Comparison of ENCODE assay signal across 9 cellular contexts in the genomic region with DNA sequence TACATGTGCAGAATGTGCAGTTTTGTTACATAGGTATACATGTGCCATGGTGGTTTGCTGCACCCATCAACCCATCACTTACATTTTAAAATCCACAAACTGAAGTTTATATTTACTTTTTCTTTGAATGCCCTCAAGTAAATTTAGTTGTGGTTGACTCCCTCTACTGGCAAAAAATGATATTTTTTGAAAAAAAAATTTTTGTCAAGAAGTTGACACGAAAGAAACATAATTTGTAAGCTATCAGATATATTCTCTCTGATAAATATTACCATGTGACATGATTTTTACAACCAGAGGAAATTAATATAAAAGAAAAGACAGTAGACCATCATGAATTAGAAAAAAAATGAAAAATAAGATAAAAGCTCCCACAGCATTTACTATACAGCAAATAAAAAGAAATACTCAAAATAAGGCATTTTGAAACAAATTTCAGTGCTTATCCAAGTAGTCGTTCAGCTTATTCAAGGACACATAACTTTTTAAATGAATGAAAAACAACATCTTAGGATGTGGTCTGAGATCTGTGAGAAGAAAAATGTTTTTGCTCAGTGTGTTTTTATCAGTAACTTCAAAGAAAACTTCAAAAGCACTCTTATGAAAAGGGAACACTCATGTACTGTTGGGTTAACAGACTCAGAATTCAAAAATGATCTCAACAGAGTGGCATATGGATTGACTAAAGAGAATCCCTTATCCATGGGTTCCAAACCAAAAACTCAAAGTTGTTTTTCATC. TPM values are rescaled to one million over a fixed set of nuclear protein-coding genes. Genes with fewer than 3 reads are reported as not detected.
A peak's percentile ranks its signal among the peaks of the same experiment; 100 is the strongest.
DNase-seq lines count a peak whose midpoint lies in the region; ATAC-seq and TF ChIP-seq lines count a peak whose summit lies in the region.
"Had no signal": no experiment of that assay in that cellular context is flagged by ENCODE, and none has a peak within 500 bp of the region (broad histone marks: within the 10 kb centered on the region; RNA-seq: fewer than 3 reads in every experiment).

No MANE protein-coding gene starts in this region.

- no peak overlapping the region for H3K4me3 ChIP-seq in A673 (ENCODE audit: low read depth, low read length, poor library complexity, severe bottlenecking)
- no peak overlapping the region for H3K4me3 ChIP-seq in DND-41 (ENCODE audit: low read depth in 1 of 2, low read length in 2 of 2)
- H3K4me3 ChIP-seq in fibroblast of mammary gland (ENCODE audit: control insufficient read depth, low read depth, low read length): no peak overlapping the region

- H3K9me3 ChIP-seq in A673 (ENCODE audit: low read depth, low read length, poor library complexity, severe bottlenecking): no peaks in the 10 kb centered on the region
- H3K9me3 ChIP-seq in DND-41 (ENCODE audit: insufficient read depth, low read length, severe bottlenecking): no peaks in the 10 kb centered on the region

- H3K79me2 ChIP-seq in DND-41 (ENCODE audit: insufficient read depth, low read length): no peaks in the 10 kb centered on the region

- H3K9ac ChIP-seq in DND-41 (ENCODE audit: low read depth, low read length): no peak overlapping the region

- H3K27ac ChIP-seq in A673 (ENCODE audit: low read depth, low read length, poor library complexity, severe bottlenecking): no peak overlapping the region
- H3K27ac ChIP-seq in DND-41 (ENCODE audit: low read length): no peak overlapping the region

- H3K4me1 ChIP-seq in A673 (ENCODE audit: insufficient read depth, low read length, poor library complexity, severe bottlenecking): no peaks in the 10 kb centered on the region
- peaks cover 9% of the 10 kb centered on the region for H3K4me1 ChIP-seq in DND-41 (ENCODE audit: insufficient read depth, low read length)

- no peaks in the 10 kb centered on the region for H4K20me1 ChIP-seq in DND-41 (ENCODE audit: insufficient read depth, low read length)

- DNase-seq in A673 (ENCODE audit: low spot score) (peak; percentile 33), DND-41 (no peak), NCI-H774 (lab: John Stamatoyannopoulos, UW) (peak; percentile 52), fibroblast of mammary gland (ENCODE audit: low read depth) (peak; percentile 8), NCI-H1930 (lab: John Stamatoyannopoulos, UW) (no peak), GDM1 (lab: John Stamatoyannopoulos, UW) (no peak), ureter (ENCODE audit: low spot score) (no peak)

- TF ChIP-seq CTCF in A673 (conservative IDR thresholded peaks at IDR 0.05; ENCODE audit: low read depth, low read length): peak; percentile 54
- peak; percentile 40 for TF ChIP-seq CTCF in DND-41 (IDR thresholded peaks at IDR 0.05; ENCODE audit: borderline replicate concordance, extremely low read depth, low read length, poor library complexity, severe bottlenecking)
- peak; percentile 32 for TF ChIP-seq CTCF in fibroblast of mammary gland (conservative IDR thresholded peaks at IDR 0.05; ENCODE audit: control insufficient read depth, insufficient read depth, low read depth, low read length)

- H3K4me2 ChIP-seq in DND-41 (ENCODE audit: insufficient read depth, low read length): no peak overlapping the region

- POLR2A ChIA-PET in A673 (lab: Charles Lee; ENCODE audit: low non-redundant PET): no interaction called here

- H3K27me3 ChIP-seq in A673 (replicated peaks; ENCODE audit: insufficient read depth, low read depth, low read length, poor library complexity) (peaks cover 46% of the 10 kb centered on the region), DND-41 (ENCODE audit: insufficient read depth, low read length, poor library complexity) (no peaks in the 10 kb centered on the region)

- ATAC-seq in DND-41 (ENCODE audit: insufficient read depth, low read depth) (peak; percentile 69; the same call in 2 of the 3 replicates), GM18502 (IDR thresholded peaks at IDR 0.05; ENCODE audit: poor library complexity, unreplicated experiment) (no peak)

- H3K36me3 ChIP-seq in A673 (ENCODE audit: insufficient read depth, low read length, poor library complexity, severe bottlenecking): no peaks in the 10 kb centered on the region
- no peaks in the 10 kb centered on the region for H3K36me3 ChIP-seq in DND-41 (ENCODE audit: insufficient read depth, low read length)

- CTCF ChIA-PET in A673 (lab: Charles Lee): interaction anchor here (0.8 kb wide), 1 partner anchor 52 kb away, joined by 3 read pairs; no protein-coding TSS in a partner anchor

- intact Hi-C loops in A673 (cut with micrococcal nuclease; ENCODE audit: unreplicated experiment): no loop called here

- no TSS peak for BruUV-seq in A673 (replicated peaks; lab: Mats Ljungman, UMichigan)

- H2AFZ ChIP-seq in DND-41 (ENCODE audit: low read depth, low read length): no peak overlapping the region

RNA-seq across cellular contexts. Expression of gene GRIP1, which starts 30.0 kb away (rescaled TPM):
- total RNA-seq in A673 (2021) (1.9 and 3.6 TPM in 2 replicates), ureter (31.1 TPM)
- total RNA-seq: T-helper 2 cell treated with Interferon-gamma antibody and Interleukin-4, amounts not matched to agents 100 ng/mL and 5 ng/mL, for 36 hours had no signal

Comparison
In these comparisons a context has a peak if more than half of its experiments do, and no peak if none do; other contexts are left out.
1. DNase-seq: peak in A673 (single experiment), NCI-H774 (single experiment) and fibroblast of mammary gland (single experiment); none in DND-41 (single experiment), NCI-H1930 (0 of 2), GDM1 (single experiment) and ureter (single experiment).
2. Peak in every context shown above with its lines, with median percentiles within 50 percentile points of each other: CTCF ChIP-seq.